ENCODE assay signal across 1 cellular context in genomic region chr4:172011196-172011595, GRCh38.
TF ChIP-seq lines count a peak whose summit lies in the region.

No MANE protein-coding gene starts in this region.

TF ChIP-seq in H1, 55 proteins besides CTCF, POLR2A, EP300 and RAD21 (continued from another document):
- TF ChIP-seq MAX (IDR thresholded peaks at IDR 0.05) (no peak), ATF3 (IDR thresholded peaks at IDR 0.05; ENCODE audit: insufficient read depth, low read depth, low read length) (no peak)
